In the genomic region with DNA sequence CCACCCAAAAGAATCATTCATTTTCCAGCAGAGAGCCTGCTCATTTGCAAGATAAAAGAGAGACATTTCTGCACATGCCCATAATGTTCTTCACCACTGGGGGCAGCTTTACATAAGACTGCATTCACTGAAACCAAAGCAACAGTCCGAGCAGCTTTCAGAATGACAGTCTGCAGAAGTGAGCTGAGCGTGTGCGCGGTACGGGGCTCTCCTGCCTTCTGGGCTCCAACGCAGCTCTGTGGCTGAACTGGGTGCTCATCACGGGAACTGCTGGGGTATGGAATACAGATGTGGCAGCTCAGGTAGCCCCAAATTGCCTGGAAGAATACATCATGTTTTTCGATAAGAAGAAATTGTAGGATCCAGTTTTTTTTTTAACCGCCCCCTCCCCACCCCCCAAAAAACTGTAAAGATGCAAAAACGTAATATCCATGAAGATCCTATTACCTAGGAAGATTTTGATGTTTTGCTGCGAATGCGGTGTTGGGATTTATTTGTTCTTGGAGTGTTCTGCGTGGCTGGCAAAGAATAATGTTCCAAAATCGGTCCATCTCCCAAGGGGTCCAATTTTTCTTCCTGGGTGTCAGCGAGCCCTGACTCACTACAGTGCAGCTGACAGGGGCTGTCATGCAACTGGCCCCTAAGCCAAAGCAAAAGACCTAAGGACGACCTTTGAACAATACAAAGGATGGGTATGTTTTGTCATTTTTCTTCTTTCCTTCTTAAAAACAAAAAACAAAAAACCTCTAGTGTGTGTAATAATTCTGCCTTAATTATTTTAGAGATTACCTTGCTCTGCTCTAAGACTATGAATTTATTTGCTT, we compare ENCODE assay signal across 8 cellular contexts. TPM values are rescaled to one million over a fixed set of nuclear protein-coding genes. Genes with fewer than 3 reads are reported as not detected.
DNase-seq lines count a peak whose midpoint lies in the region; ATAC-seq and TF ChIP-seq lines count a peak whose summit lies in the region.

A gene (plus strand): TSS at position 141 of the 824 bp plus-strand sequence.

- H3K9me3 Mint-ChIP-seq in Caco-2 (ENCODE audit: unreplicated experiment) = no peaks in the 10 kb centered on the region
- no peaks in the 10 kb centered on the region for H3K9me3 Mint-ChIP-seq in activated T-helper 17 cell treated with anti-CD3 and anti-CD28 coated beads, Interleukin-2, amount 50 U/mL, for 72 hours
- peaks cover 4 to 6% of the 10 kb centered on the region in 2 donors for H3K9me3 Mint-ChIP-seq in effector memory CD8-positive, alpha-beta T cell

- H3K36me3 ChIP-seq in Caco-2 (ENCODE audit: control insufficient read depth, insufficient read depth, low read length) (no peaks in the 10 kb centered on the region), parathyroid adenoma (ENCODE audit: control insufficient read depth, insufficient read depth, low read length) (no peaks in the 10 kb centered on the region)

- POLR2A ChIA-PET in Caco-2 (lab: Charles Lee) = no interaction called here

- peak within 1 kb of the TSS; percentile 50 for H3K4me2 ChIP-seq in parathyroid adenoma (ENCODE audit: low read length)

- H3K36me3 Mint-ChIP-seq in Caco-2 (ENCODE audit: insufficient read depth, unreplicated experiment) = no peaks in the 10 kb centered on the region
- no peaks in the 10 kb centered on the region for H3K36me3 Mint-ChIP-seq in activated T-helper 17 cell treated with anti-CD3 and anti-CD28 coated beads, Interleukin-2, amount 50 U/mL, for 72 hours (ENCODE audit: low read depth)
- H3K36me3 Mint-ChIP-seq in effector memory CD8-positive, alpha-beta T cell (ENCODE audit: insufficient read depth) = no peaks in the 10 kb centered on the region

- no peak within 1 kb of the TSS for H3K27ac Mint-ChIP-seq in Caco-2 (ENCODE audit: unreplicated experiment)
- no peak within 1 kb of the TSS for H3K27ac Mint-ChIP-seq in activated T-helper 17 cell treated with anti-CD3 and anti-CD28 coated beads, Interleukin-2, amount 50 U/mL, for 72 hours
- H3K27ac Mint-ChIP-seq in effector memory CD8-positive, alpha-beta T cell = no peak within 1 kb of the TSS

- H3K4me3 ChIP-seq in Caco-2 (ENCODE audit: low read depth, low read length) = no peak within 1 kb of the TSS
- no peak within 1 kb of the TSS for H3K4me3 ChIP-seq in parathyroid adenoma (ENCODE audit: low read depth, low read length)

- no peak within 1 kb of the TSS for H2AFZ ChIP-seq in parathyroid adenoma

- BruUV-seq in Caco-2 (replicated peaks; lab: Mats Ljungman, UMichigan) = no TSS peak

- peak; percentile 100 for ATAC-seq in GM18867 (IDR thresholded peaks at IDR 0.05; ENCODE audit: unreplicated experiment)
- ATAC-seq in HG03039 (IDR thresholded peaks at IDR 0.05; ENCODE audit: unreplicated experiment) = peak; percentile 100
- ATAC-seq in activated T-helper 17 cell treated with anti-CD3 and anti-CD28 coated beads, Interleukin-2, amount 50 U/mL, for 72 hours (replicated peaks) = peak; percentile 87
- ATAC-seq in effector memory CD8-positive, alpha-beta T cell (replicated peaks) = no peak

- H3K27me3 Mint-ChIP-seq in Caco-2 (ENCODE audit: insufficient read depth, unreplicated experiment) = peaks cover 19% of the 10 kb centered on the region
- H3K27me3 Mint-ChIP-seq in activated T-helper 17 cell treated with anti-CD3 and anti-CD28 coated beads, Interleukin-2, amount 50 U/mL, for 72 hours = peaks cover 31% of the 10 kb centered on the region
- H3K27me3 Mint-ChIP-seq in effector memory CD8-positive, alpha-beta T cell = peaks cover 0 to 14% of the 10 kb centered on the region in 2 donors

- no peak within 1 kb of the TSS for H3K4me3 Mint-ChIP-seq in Caco-2 (ENCODE audit: unreplicated experiment)
- no peak within 1 kb of the TSS for H3K4me3 Mint-ChIP-seq in activated T-helper 17 cell treated with anti-CD3 and anti-CD28 coated beads, Interleukin-2, amount 50 U/mL, for 72 hours
- H3K4me3 Mint-ChIP-seq in effector memory CD8-positive, alpha-beta T cell = no peak within 1 kb of the TSS

- no peaks in the 10 kb centered on the region for H3K79me2 ChIP-seq in parathyroid adenoma

- intact Hi-C loops in Caco-2 (cut with micrococcal nuclease; ENCODE audit: unreplicated experiment) = loop anchor here (10.0 kb wide), 1 partner anchor 401 kb away; no protein-coding TSS in a partner anchor
- intact Hi-C loops in head of caudate nucleus (cut with DNase I) = loop anchor here (10.0 kb wide), 1 partner anchor 599 kb away; no protein-coding TSS in a partner anchor

- H3K9ac ChIP-seq in parathyroid adenoma = no peak within 1 kb of the TSS

- H3K4me1 Mint-ChIP-seq in Caco-2 (ENCODE audit: low read depth, unreplicated experiment) = no peaks in the 10 kb centered on the region
- no peaks in the 10 kb centered on the region for H3K4me1 Mint-ChIP-seq in activated T-helper 17 cell treated with anti-CD3 and anti-CD28 coated beads, Interleukin-2, amount 50 U/mL, for 72 hours
- no peaks in the 10 kb centered on the region for H3K4me1 Mint-ChIP-seq in effector memory CD8-positive, alpha-beta T cell (ENCODE audit: low read depth in 2 of 2)

- H3K9me3 ChIP-seq in Caco-2 (no peaks in the 10 kb centered on the region), parathyroid adenoma (ENCODE audit: control insufficient read depth, low read length) (no peaks in the 10 kb centered on the region)

- TF ChIP-seq CTCF in Caco-2 (IDR thresholded peaks at IDR 0.05; ENCODE audit: insufficient read depth in 1 of 2, low read depth in 1 of 2, low read length in 1 of 2, severe bottlenecking in 1 of 2, unreplicated experiment in 1 of 2) = peak; percentile 77 to 95
- TF ChIP-seq CTCF in parathyroid adenoma (IDR thresholded peaks at IDR 0.05) = peak; percentile 34

- CTCF ChIA-PET in Caco-2 (lab: Charles Lee) = interaction anchor here (0.6 to 1.3 kb wide), 4 partner anchors 10 to 595 kb away, joined by 3 to 12 read pairs (median 6); no protein-coding TSS in a partner anchor

- H3K27me3 ChIP-seq in Caco-2 (replicated peaks; ENCODE audit: control insufficient read depth, insufficient read depth, low read length) (no peaks in the 10 kb centered on the region; the same call in 1 of the 2 replicates), parathyroid adenoma (ENCODE audit: control insufficient read depth, insufficient read depth, low read length) (no peaks in the 10 kb centered on the region)

- DNase-seq in Caco-2 = peak; percentile 73 to 77
- peak; percentile 0 for DNase-seq in NCI-H2196 (lab: John Stamatoyannopoulos, UW; ENCODE audit: unreplicated experiment)
- DNase-seq in head of caudate nucleus = peak; percentile 51 to 93 (median 79)
- DNase-seq in effector memory CD8-positive, alpha-beta T cell = no peak

- H3K4me1 ChIP-seq in Caco-2 (no peaks in the 10 kb centered on the region), parathyroid adenoma (no peaks in the 10 kb centered on the region)

- no peak within 1 kb of the TSS for H3K27ac ChIP-seq in parathyroid adenoma

RNA-seq across cellular contexts. Expression of the gene that starts here (rescaled TPM):
- not detected in 2 replicates for total RNA-seq in Caco-2 (2022)
- under 1 TPM in 1 of 2 donors, not detected in 1; 0.17 TPM for total RNA-seq in activated T-helper 17 cell treated with anti-CD3 and anti-CD28 coated beads, Interleukin-2, amount 50 U/mL, for 72 hours

Comparison
In these comparisons a context has a peak if more than half of its experiments do, and no peak if none do; other contexts are left out.
1. Peak in DNase-seq in Caco-2; RNA of the gene not detected or under 1 TPM.
2. Peak in ATAC-seq in activated T-helper 17 cell treated with anti-CD3 and anti-CD28 coated beads, Interleukin-2, amount 50 U/mL, for 72 hours; RNA of the gene not detected or under 1 TPM.
3. DNase-seq: peak in NCI-H2196 (single experiment) and head of caudate nucleus (42 of 42); none in effector memory CD8-positive, alpha-beta T cell (0 of 3).